14 cellular contexts compared by ENCODE assay signal in the genomic region with DNA sequence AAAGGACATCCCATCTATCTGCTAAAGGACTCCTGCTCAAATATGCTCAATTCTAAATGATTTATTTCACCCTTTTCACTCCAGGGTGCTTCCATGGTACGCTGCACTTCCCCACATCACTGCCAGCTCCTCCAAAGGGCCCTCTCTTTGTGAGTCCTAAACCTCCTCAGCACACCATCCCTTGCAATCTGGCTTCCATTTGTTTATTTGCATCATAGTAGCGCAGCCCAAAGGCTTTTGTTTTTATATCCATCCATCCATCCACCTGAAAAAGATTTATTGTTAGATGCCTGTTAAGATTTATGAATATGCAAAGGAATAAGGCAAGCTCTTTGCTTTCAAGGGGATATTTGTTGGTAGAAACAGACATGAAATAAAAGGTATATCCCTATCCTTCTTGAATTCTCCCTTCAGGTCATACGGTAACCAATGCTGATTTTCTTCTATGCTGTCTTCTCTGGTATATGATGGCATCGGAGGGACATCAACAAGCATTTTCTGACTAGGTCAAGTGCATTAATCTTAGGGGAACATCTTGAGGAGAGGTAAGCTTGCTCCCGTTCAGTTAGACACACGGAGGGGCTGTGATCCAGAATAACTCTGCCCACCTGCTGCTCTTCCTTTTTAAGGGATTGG.
"Had no signal": no experiment of that assay in that cellular context is flagged by ENCODE, and none has a peak within 500 bp of the region (broad histone marks: within the 10 kb centered on the region; RNA-seq: fewer than 3 reads in every experiment).

No MANE protein-coding gene starts in this region.

- H3K36me3 ChIP-seq: ascending aorta, colonic mucosa, heart left ventricle, tibial artery had no signal

- H3K9me3 ChIP-seq: ascending aorta, colonic mucosa, heart left ventricle, tibial artery had no signal

- DNase-seq: activated gamma-delta T cell; colonic mucosa; erythroblast; heart left ventricle; nucleus accumbens; posterior cingulate gyrus; stimulated activated naive CD8-positive, alpha-beta T cell treated with anti-CD3 and anti-CD28 coated beads, Interleukin-15, Interleukin-2, amounts not matched to agents 100 U/mL and 50 U/mL, for 24 hours; substantia nigra; tibial artery had no signal

- ATAC-seq: activated CD4-positive, CD25-positive, alpha-beta regulatory T cell treated with anti-CD3 and anti-CD28 coated beads, Interleukin-2, amount 50 U/mL, for 24 hours; heart left ventricle; left lobe of liver; natural killer cell treated with Interleukin-12 subunit alpha and Interleukin-12 subunit beta and Interleukin-15 and Interleukin-18, amount 100 ng/mL, for 72 hours; stimulated activated naive CD8-positive, alpha-beta T cell treated with anti-CD3 and anti-CD28 coated beads, Interleukin-15, Interleukin-2, amounts not matched to agents 100 U/mL and 50 U/mL, for 24 hours had no signal

- H3K27me3 ChIP-seq: ascending aorta, colonic mucosa, heart left ventricle, tibial artery had no signal

- H3K4me3 ChIP-seq: ascending aorta, colonic mucosa, heart left ventricle, lung, tibial artery had no signal

- H3K4me1 ChIP-seq: ascending aorta, colonic mucosa, heart left ventricle, tibial artery had no signal

- H3K27ac ChIP-seq: ascending aorta, colonic mucosa, heart left ventricle, tibial artery had no signal
